In the genomic region with DNA sequence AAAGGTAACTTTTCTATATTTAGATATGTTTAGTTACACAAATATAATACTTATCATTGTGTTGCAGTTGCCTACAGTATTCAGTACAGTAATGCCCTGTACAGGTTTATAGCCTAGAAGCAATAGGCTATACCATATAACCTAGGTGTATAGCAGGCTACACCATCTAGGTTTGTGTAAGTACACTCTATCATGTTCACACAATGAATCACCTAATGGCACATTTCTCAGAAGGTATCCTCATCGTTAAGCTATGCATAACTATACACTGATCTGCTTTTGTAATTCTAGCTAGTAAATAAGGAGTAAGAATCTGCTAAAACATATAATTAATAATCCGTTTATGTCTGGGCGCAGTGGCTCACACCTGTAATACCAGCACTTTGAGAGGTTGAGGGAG, we compare ENCODE assay signal across 11 cellular contexts.
"Had no signal": no experiment of that assay in that cellular context is flagged by ENCODE, and none has a peak within 500 bp of the region (broad histone marks: within the 10 kb centered on the region; RNA-seq: fewer than 3 reads in every experiment).

No MANE protein-coding gene starts in this region.

- H3K9me3 ChIP-seq: HAP-1 had no signal

- H3K27ac ChIP-seq: GM23248 had no signal

- H3K4me1 ChIP-seq: HAP-1 had no signal

- DNase-seq: GM23248, GOT3, H7, H9, HCEC 1CT, HFFc6 had no signal

- H3K36me3 ChIP-seq: HAP-1 had no signal

- FAIRE-seq: H1, H54 had no signal

- ATAC-seq: GM23338, HCT116 had no signal

- H3K4me3 ChIP-seq: GM23248, GM23338, HAP-1 had no signal
